8 cellular contexts compared by ENCODE assay signal in genomic region chr5:72268753-72269410, GRCh38. TPM values are rescaled to one million over a fixed set of nuclear protein-coding genes. Genes with fewer than 3 reads are reported as not detected.
DNase-seq lines count a peak whose midpoint lies in the region; ATAC-seq and TF ChIP-seq lines count a peak whose summit lies in the region.

No MANE protein-coding gene starts in this region.

- peak; percentile 70 for TF ChIP-seq CTCF in activated CD8-positive, alpha-beta T cell treated with anti-CD3 and anti-CD28 coated beads for 36 hours (IDR thresholded peaks at IDR 0.05)
- peak; percentile 82 for TF ChIP-seq CTCF in progenitor cell of endocrine pancreas (IDR thresholded peaks at IDR 0.05; ENCODE audit: unreplicated experiment)

- H3K27me3 Mint-ChIP-seq in activated CD8-positive, alpha-beta T cell treated with anti-CD3 and anti-CD28 coated beads for 36 hours: no peaks in the 10 kb centered on the region
- no peaks in the 10 kb centered on the region for H3K27me3 Mint-ChIP-seq in progenitor cell of endocrine pancreas

- peaks cover 19% of the 10 kb centered on the region for H3K36me3 Mint-ChIP-seq in activated CD8-positive, alpha-beta T cell treated with anti-CD3 and anti-CD28 coated beads for 36 hours (ENCODE audit: low read depth)
- H3K36me3 Mint-ChIP-seq in progenitor cell of endocrine pancreas (ENCODE audit: insufficient read depth): peaks cover 6% of the 10 kb centered on the region

- DNase-seq in activated gamma-delta T cell treated with Interleukin-2 at 50 U/mL for 16 hours: peak; percentile 46
- DNase-seq in activated gamma-delta T cell (lab: John Stamatoyannopoulos, UW): no peak
- DNase-seq in NAMALWA (ENCODE audit: low spot score): peak; percentile 73
- DNase-seq in activated CD8-positive, alpha-beta T cell treated with anti-CD3 and anti-CD28 coated beads for 36 hours: peak; percentile 66
- DNase-seq in fibroblast of gingiva (ENCODE audit: low read depth): peak; percentile 35
- peak; percentile 37 for DNase-seq in progenitor cell of endocrine pancreas (ENCODE audit: low spot score, unreplicated experiment)
- no peak for DNase-seq in inferior parietal cortex (ENCODE audit: extremely low spot score)

- no peak overlapping the region for H3K27ac Mint-ChIP-seq in activated CD8-positive, alpha-beta T cell treated with anti-CD3 and anti-CD28 coated beads for 36 hours
- H3K27ac Mint-ChIP-seq in progenitor cell of endocrine pancreas: no peak overlapping the region

- intact Hi-C loops in activated CD8-positive, alpha-beta T cell treated with anti-CD3 and anti-CD28 coated beads for 36 hours (cut with micrococcal nuclease): no loop called here

- POLR2A ChIA-PET in activated CD8-positive, alpha-beta T cell treated with anti-CD3 and anti-CD28 coated beads for 36 hours (lab: Charles Lee): no interaction called here

- no peaks in the 10 kb centered on the region for H3K9me3 Mint-ChIP-seq in activated CD8-positive, alpha-beta T cell treated with anti-CD3 and anti-CD28 coated beads for 36 hours
- peaks cover 4% of the 10 kb centered on the region for H3K9me3 Mint-ChIP-seq in progenitor cell of endocrine pancreas (ENCODE audit: low read depth)

- no peak overlapping the region for H3K4me3 Mint-ChIP-seq in activated CD8-positive, alpha-beta T cell treated with anti-CD3 and anti-CD28 coated beads for 36 hours
- no peak overlapping the region for H3K4me3 Mint-ChIP-seq in progenitor cell of endocrine pancreas (ENCODE audit: low read depth)

- H3K4me1 Mint-ChIP-seq in activated CD8-positive, alpha-beta T cell treated with anti-CD3 and anti-CD28 coated beads for 36 hours (ENCODE audit: low read depth): peaks cover 3% of the 10 kb centered on the region
- H3K4me1 Mint-ChIP-seq in progenitor cell of endocrine pancreas (ENCODE audit: low read depth): peaks cover 4% of the 10 kb centered on the region

- CTCF ChIA-PET in activated CD8-positive, alpha-beta T cell treated with anti-CD3 and anti-CD28 coated beads for 36 hours (lab: Charles Lee): interaction anchor here (0.5 to 2.0 kb wide), 17 partner anchors 9 to 167 kb away, joined by 3 to 6 read pairs (median 4); no protein-coding TSS in a partner anchor

- ATAC-seq in activated CD8-positive, alpha-beta T cell treated with anti-CD3 and anti-CD28 coated beads for 36 hours: no peak
- ATAC-seq in HG02798 (IDR thresholded peaks at IDR 0.05; ENCODE audit: poor library complexity, unreplicated experiment): no peak

RNA-seq across cellular contexts. Expression of gene MRPS27, which starts 51.2 kb away (rescaled TPM):
- 10 to 100 TPM; 91.5 to 99.1 TPM for total RNA-seq in activated CD8-positive, alpha-beta T cell treated with anti-CD3 and anti-CD28 coated beads for 36 hours
- total RNA-seq in progenitor cell of endocrine pancreas: 54.7 and 60.6 TPM in 2 replicates

RNA-seq across cellular contexts. Expression of gene PTCD2, which starts 51.3 kb away (rescaled TPM):
- 10 to 100 TPM; 10.9 to 11.7 TPM for total RNA-seq in activated CD8-positive, alpha-beta T cell treated with anti-CD3 and anti-CD28 coated beads for 36 hours
- 8.9 and 13.5 TPM in 2 replicates for total RNA-seq in progenitor cell of endocrine pancreas

Comparison
In these comparisons a context has a peak if more than half of its experiments do, and no peak if none do; other contexts are left out.
1. DNase-seq: peak in activated gamma-delta T cell treated with Interleukin-2 at 50 U/mL for 16 hours (single experiment), NAMALWA (single experiment), activated CD8-positive, alpha-beta T cell treated with anti-CD3 and anti-CD28 coated beads for 36 hours (single experiment), fibroblast of gingiva (single experiment) and progenitor cell of endocrine pancreas (single experiment); none in activated gamma-delta T cell (single experiment) and inferior parietal cortex (single experiment).